9 cellular contexts compared by ENCODE assay signal in genomic region chr5:178940569-178941360, GRCh38. TPM values are rescaled to one million over a fixed set of nuclear protein-coding genes. Genes with fewer than 3 reads are reported as not detected.
DNase-seq lines count a peak whose midpoint lies in the region; ATAC-seq and TF ChIP-seq lines count a peak whose summit lies in the region.
"Had no signal": no experiment of that assay in that cellular context is flagged by ENCODE, and none has a peak within 500 bp of the region (broad histone marks: within the 10 kb centered on the region; RNA-seq: fewer than 3 reads in every experiment).

Gene ZNF454, plus strand, starts transcription at chr5:178941198. Its CDS starts 1,594 bp downstream, at chr5:178942792.

- no peaks in the 10 kb centered on the region for H4K20me1 ChIP-seq in PC-3 (ENCODE audit: low read length)

- H3K9me3 ChIP-seq in adipocyte (ENCODE audit: control insufficient read depth, low read length) (peaks cover 89% of the 10 kb centered on the region), ovary (peaks cover 0 to 11% of the 10 kb centered on the region in 2 donors), PC-3 (ENCODE audit: low read length) (peaks cover 35% of the 10 kb centered on the region)

- TF ChIP-seq CTCF in C4-2B (conservative IDR thresholded peaks at IDR 0.05): no peak
- no peak for TF ChIP-seq CTCF in ovary (IDR thresholded peaks at IDR 0.05)
- no peak for TF ChIP-seq CTCF in PC-3 (conservative IDR thresholded peaks at IDR 0.05; ENCODE audit: low read depth, low read length)

- CTCF ChIA-PET in PC-3 (lab: Charles Lee): no interaction called here

- H3K79me2 ChIP-seq in PC-3 (ENCODE audit: low read length): no peaks in the 10 kb centered on the region

- H3K4me3 ChIP-seq in adipocyte (ENCODE audit: low read length) (peak within 1 kb of the TSS; percentile 82), ovary (peak within 1 kb of the TSS; percentile 63), PC-3 (ENCODE audit: low read length) (no peak within 1 kb of the TSS)

- ATAC-seq in Right ventricle myocardium superior (ENCODE audit: poor library complexity) (peak; percentile 100), PC-3 (no peak)

- DNase-seq in adipocyte (ENCODE audit: low read depth) (peak; percentile 85), Right ventricle myocardium superior (peak; percentile 95), ovary (peak; percentile 92 to 97 (median 94)), PC-3 (no peak), activated T-cell treated with anti-CD3 and anti-CD28 coated beads for 4 hours (no peak), OCI-M2 (lab: John Stamatoyannopoulos, UW; ENCODE audit: unreplicated experiment) (no peak), NCI-H1694 treated with DMSO at 0.1 percent for 48 hours (lab: John Stamatoyannopoulos, UW) (no peak)

- no peaks in the 10 kb centered on the region for H3K4me1 ChIP-seq in adipocyte (ENCODE audit: control insufficient read depth, insufficient read depth, low read length)
- peaks cover 5% of the 10 kb centered on the region for H3K4me1 ChIP-seq in ovary (ENCODE audit: insufficient read depth)
- H3K4me1 ChIP-seq in PC-3 (ENCODE audit: insufficient read depth, low read length): no peaks in the 10 kb centered on the region

- no peaks in the 10 kb centered on the region for H3K9me2 ChIP-seq in PC-3 (replicated peaks; ENCODE audit: low read length)

- H2AFZ ChIP-seq in PC-3 (ENCODE audit: low read length): no peak within 1 kb of the TSS

- H3K27ac ChIP-seq in C4-2B (peak within 1 kb of the TSS; percentile 41), ovary (peak within 1 kb of the TSS in 1 of 2 donors; percentile 6), PC-3 (ENCODE audit: low read length) (no peak within 1 kb of the TSS)

- TF ChIP-seq EP300 in ovary (IDR thresholded peaks at IDR 0.05): no peak

- no peak for TF ChIP-seq POLR2A in ovary (IDR thresholded peaks at IDR 0.05)

- H3K36me3 ChIP-seq in adipocyte (ENCODE audit: control insufficient read depth, insufficient read depth, low read length, severe bottlenecking) (no peaks in the 10 kb centered on the region), ovary (no peaks in the 10 kb centered on the region), PC-3 (ENCODE audit: low read depth, low read length) (no peaks in the 10 kb centered on the region)

- peak within 1 kb of the TSS; percentile 74 for H3K9ac ChIP-seq in adipocyte (ENCODE audit: low read length)
- H3K9ac ChIP-seq in PC-3 (ENCODE audit: low read length): no peak within 1 kb of the TSS

- no TSS peak for BruUV-seq in PC-3 (replicated peaks; lab: Mats Ljungman, UMichigan)

- intact Hi-C loops in Right ventricle myocardium superior (cut with DNase I): no loop called here
- intact Hi-C loops in ovary (cut with DNase I): no loop called here
- intact Hi-C loops in PC-3 (cut with micrococcal nuclease): no loop called here

- no peak within 1 kb of the TSS for H3K4me2 ChIP-seq in PC-3 (ENCODE audit: low read length)

- H3K27me3 ChIP-seq in adipocyte (replicated peaks; ENCODE audit: control insufficient read depth, insufficient read depth, low read length) (no peaks in the 10 kb centered on the region), ovary (no peaks in the 10 kb centered on the region), PC-3 (ENCODE audit: low read length) (no peaks in the 10 kb centered on the region)

- POLR2A ChIA-PET in PC-3 (lab: Charles Lee; ENCODE audit: unreplicated experiment): no interaction called here

- 1 to 2% (median 1%) methylated on average over 58 to 69 of the region's 69 CpGs for WGBS in ovary, 3 donors

- no peaks in the 10 kb centered on the region for H3F3A ChIP-seq in PC-3 (ENCODE audit: low read length, unreplicated experiment)

RNA-seq across cellular contexts. Expression of gene ZNF454, which starts in this region (rescaled TPM):
- 1.5 TPM for total RNA-seq in Right ventricle myocardium superior
- 1 to 10 TPM; 2.9 to 7.4 (median 5.7) TPM for total RNA-seq in ovary
- polyA plus RNA-seq in ovary: 1 to 10 TPM; 2.2 to 3.2 TPM
- not detected in 2 replicates for total RNA-seq in PC-3 (2014; rRNA removed)
- total RNA-seq: SK-MEL-5 had no signal

Comparison
In these comparisons a context has a peak if more than half of its experiments do, and no peak if none do; other contexts are left out.
1. DNase-seq: peak in adipocyte (single experiment), Right ventricle myocardium superior (single experiment) and ovary (5 of 5); none in PC-3 (single experiment), activated T-cell treated with anti-CD3 and anti-CD28 coated beads for 4 hours (single experiment), OCI-M2 (single experiment) and NCI-H1694 treated with DMSO at 0.1 percent for 48 hours (single experiment).